In genomic region chr3:70916375-70917055, GRCh38 we compare ENCODE assay signal across 18 cellular contexts.
DNase-seq lines count a peak whose midpoint lies in the region; ATAC-seq and TF ChIP-seq lines count a peak whose summit lies in the region.
"Had no signal": no experiment of that assay in that cellular context is flagged by ENCODE, and none has a peak within 500 bp of the region (broad histone marks: within the 10 kb centered on the region; RNA-seq: fewer than 3 reads in every experiment).

No MANE protein-coding gene starts in this region.

- peak overlapping the region in 1 of 2 experiments; percentile 3; a peak in 1 of 4 replicates for H3K27ac ChIP-seq in SK-N-SH (ENCODE audit: low read depth in 2 of 2, low read length in 1 of 2)
- H3K27ac ChIP-seq: esophagus muscularis mucosa, heart left ventricle, lower lobe of right lung, parathyroid adenoma, skin epidermis had no signal

- no peak overlapping the region for H2AFZ ChIP-seq in SK-N-SH (ENCODE audit: low read depth)
- H2AFZ ChIP-seq: parathyroid adenoma had no signal

- peaks cover 0 to 12% of the 10 kb centered on the region in 2 experiments; a peak in 2 of 4 replicates for H3K4me1 ChIP-seq in SK-N-SH (ENCODE audit: control insufficient read depth in 1 of 2, insufficient read depth in 2 of 2, low read depth in 1 of 2, low read length in 1 of 2)
- H3K4me1 ChIP-seq: heart left ventricle, lower lobe of right lung, parathyroid adenoma had no signal

- TF ChIP-seq CTCF in SK-N-SH (IDR thresholded peaks at IDR 0.05), result no peak

- POLR2A ChIA-PET in SK-N-SH (lab: Yijun Ruan, JAX), result no interaction called here

- H3K4me2 ChIP-seq in SK-N-SH, result peak overlapping the region; percentile 7; the same call in 1 of the 2 replicates

- H3K27me3 ChIP-seq in SK-N-SH (ENCODE audit: insufficient read depth), result no peaks in the 10 kb centered on the region
- H3K27me3 ChIP-seq: esophagus muscularis mucosa, heart left ventricle had no signal

- WGBS in SK-N-SH (ENCODE audit: low lambda C conversion rate), result 46% methylated on average over 4 of the region's 4 CpGs

- no peak overlapping the region for H3K9ac ChIP-seq in SK-N-SH
- H3K9ac ChIP-seq: parathyroid adenoma had no signal

- peaks cover 7% of the 10 kb centered on the region for H3F3A ChIP-seq in SK-N-SH (replicated peaks; ENCODE audit: insufficient read depth)

- no peaks in the 10 kb centered on the region for H3K9me3 ChIP-seq in SK-N-SH
- H3K9me3 ChIP-seq: esophagus muscularis mucosa, heart left ventricle, lower lobe of right lung had no signal

- CTCF ChIA-PET in SK-N-SH (lab: Yijun Ruan, JAX), result no interaction called here

- no peak overlapping the region for H3K4me3 ChIP-seq in SK-N-SH (ENCODE audit: low read depth in 2 of 2, low read length in 1 of 2)
- H3K4me3 ChIP-seq: esophagus muscularis mucosa, heart left ventricle, lower lobe of right lung, skin epidermis had no signal

- H3K79me2 ChIP-seq in SK-N-SH (ENCODE audit: insufficient read depth), result no peaks in the 10 kb centered on the region
- H3K79me2 ChIP-seq: parathyroid adenoma had no signal

- DNase-seq in COLO668 (lab: John Stamatoyannopoulos, UW; ENCODE audit: unreplicated experiment) (peak; percentile 1), HT1080 (ENCODE audit: low read depth) (peak; percentile 5), SK-N-SH (peak; percentile 43), kidney tubule cell (ENCODE audit: low spot score) (peak; percentile 6), NAMALWA (ENCODE audit: low spot score) (no peak), NCI-H2107 treated with DMSO at 0.1 percent for 48 hours (lab: John Stamatoyannopoulos, UW; ENCODE audit: unreplicated experiment) (no peak)
- DNase-seq: activated naive CD8-positive, alpha-beta T cell treated with anti-CD3 and anti-CD28 coated beads, Interleukin-2, amount 50 U/mL, for 24 hours; COR-L47; heart left ventricle; lower lobe of right lung; NCI-H1694; NCI-H510A treated with DMSO at 0.1 percent for 48 hours; stimulated activated CD4-positive, alpha-beta T cell treated with anti-CD3 and anti-CD28 coated beads, Interleukin-4, amount 100 ng/mL, for 1 hour had no signal

- TF ChIP-seq RAD21 in SK-N-SH (IDR thresholded peaks at IDR 0.05; ENCODE audit: low read length), result no peak

- ATAC-seq in HG03097 (IDR thresholded peaks at IDR 0.05; ENCODE audit: low FRiP score, unreplicated experiment), result no peak
- ATAC-seq: activated naive CD8-positive, alpha-beta T cell treated with anti-CD3 and anti-CD28 coated beads, Interleukin-2, amount 50 U/mL, for 24 hours; activated T-helper 17 cell treated with anti-CD3 and anti-CD28 coated beads, Interleukin-2, amount 50 U/mL, for 72 hours; heart left ventricle; lower lobe of right lung had no signal

- no peaks in the 10 kb centered on the region for H3K36me3 ChIP-seq in SK-N-SH (replicated peaks in 1 of 2; ENCODE audit: control insufficient read depth in 1 of 2, insufficient read depth in 2 of 2, low read length in 1 of 2)
- H3K36me3 ChIP-seq: esophagus muscularis mucosa, heart left ventricle, lower lobe of right lung had no signal

- H3K9me2 ChIP-seq in SK-N-SH, result no peaks in the 10 kb centered on the region

- TF ChIP-seq EP300 in SK-N-SH (IDR thresholded peaks at IDR 0.05; ENCODE audit: borderline replicate concordance in 1 of 2, low read depth in 1 of 2, low read length in 1 of 2), result no peak

- no peaks in the 10 kb centered on the region for H4K20me1 ChIP-seq in SK-N-SH (ENCODE audit: insufficient read depth)

TF ChIP-seq in SK-N-SH, 30 proteins besides CTCF, POLR2A, EP300 and RAD21:
- no peak for TF ChIP-seq MEF2A (IDR thresholded peaks at IDR 0.05; ENCODE audit: borderline replicate concordance, low read depth)
- peak; percentile 46; the same call in 1 of the 2 replicates for TF ChIP-seq USF1 (IDR thresholded peaks at IDR 0.05; ENCODE audit: borderline replicate concordance, low read depth)
- no peak for TF ChIP-seq RCOR1 (IDR thresholded peaks at IDR 0.05; ENCODE audit: low read length)
- TF ChIP-seq GATA2 (CRISPR knock-in tag; IDR thresholded peaks at IDR 0.05), result no peak
- no peak for TF ChIP-seq YY1 (IDR thresholded peaks at IDR 0.05; ENCODE audit: low read depth)
- no peak for TF ChIP-seq MAX (IDR thresholded peaks at IDR 0.05; ENCODE audit: low read depth)
- TF ChIP-seq POLR2AphosphoS5 (IDR thresholded peaks at IDR 0.05; ENCODE audit: low read depth, low read length), result no peak

Comparison
In these comparisons a context has a peak if more than half of its experiments do, and no peak if none do; other contexts are left out.
1. DNase-seq: peak in COLO668 (single experiment), HT1080 (single experiment), SK-N-SH (single experiment) and kidney tubule cell (single experiment); none in NAMALWA (single experiment) and NCI-H2107 treated with DMSO at 0.1 percent for 48 hours (single experiment).